Comparison of ENCODE assay signal across 1 cellular context in genomic region chr9:119368681-119369581, GRCh38.
TF ChIP-seq lines count a peak whose summit lies in the region.

A gene with protein sequence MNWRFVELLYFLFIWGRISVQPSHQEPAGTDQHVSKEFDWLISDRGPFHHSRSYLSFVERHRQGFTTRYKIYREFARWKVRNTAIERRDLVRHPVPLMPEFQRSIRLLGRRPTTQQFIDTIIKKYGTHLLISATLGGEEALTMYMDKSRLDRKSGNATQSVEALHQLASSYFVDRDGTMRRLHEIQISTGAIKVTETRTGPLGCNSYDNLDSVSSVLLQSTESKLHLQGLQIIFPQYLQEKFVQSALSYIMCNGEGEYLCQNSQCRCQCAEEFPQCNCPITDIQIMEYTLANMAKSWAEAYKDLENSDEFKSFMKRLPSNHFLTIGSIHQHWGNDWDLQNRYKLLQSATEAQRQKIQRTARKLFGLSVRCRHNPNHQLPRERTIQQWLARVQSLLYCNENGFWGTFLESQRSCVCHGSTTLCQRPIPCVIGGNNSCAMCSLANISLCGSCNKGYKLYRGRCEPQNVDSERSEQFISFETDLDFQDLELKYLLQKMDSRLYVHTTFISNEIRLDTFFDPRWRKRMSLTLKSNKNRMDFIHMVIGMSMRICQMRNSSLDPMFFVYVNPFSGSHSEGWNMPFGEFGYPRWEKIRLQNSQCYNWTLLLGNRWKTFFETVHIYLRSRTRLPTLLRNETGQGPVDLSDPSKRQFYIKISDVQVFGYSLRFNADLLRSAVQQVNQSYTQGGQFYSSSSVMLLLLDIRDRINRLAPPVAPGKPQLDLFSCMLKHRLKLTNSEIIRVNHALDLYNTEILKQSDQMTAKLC (minus strand): TSS chr9:119369435. CDS start chr9:119313355, 56,080 bp downstream.

TF ChIP-seq in HepG2, 621 proteins besides CTCF, POLR2A, EP300 and RAD21:
- TF ChIP-seq HNRNPH1 (optimal IDR thresholded peaks at IDR 0.05; ENCODE audit: low read depth, low read length) (no peak), ZBTB49 (CRISPR knock-in tag; IDR thresholded peaks at IDR 0.05; ENCODE audit: borderline replicate concordance) (no peak), MTF2 (CRISPR knock-in tag; IDR thresholded peaks at IDR 0.05; ENCODE audit: borderline replicate concordance) (no peak), ZFY (CRISPR knock-in tag; IDR thresholded peaks at IDR 0.05) (no peak), YEATS2 (CRISPR knock-in tag; IDR thresholded peaks at IDR 0.05; ENCODE audit: borderline replicate concordance) (no peak), SRF (IDR thresholded peaks at IDR 0.05; ENCODE audit: low read depth, low read length) (no peak), JUND (CRISPR knock-in tag; IDR thresholded peaks at IDR 0.05) (no peak)
- TF ChIP-seq, protein P1, sequence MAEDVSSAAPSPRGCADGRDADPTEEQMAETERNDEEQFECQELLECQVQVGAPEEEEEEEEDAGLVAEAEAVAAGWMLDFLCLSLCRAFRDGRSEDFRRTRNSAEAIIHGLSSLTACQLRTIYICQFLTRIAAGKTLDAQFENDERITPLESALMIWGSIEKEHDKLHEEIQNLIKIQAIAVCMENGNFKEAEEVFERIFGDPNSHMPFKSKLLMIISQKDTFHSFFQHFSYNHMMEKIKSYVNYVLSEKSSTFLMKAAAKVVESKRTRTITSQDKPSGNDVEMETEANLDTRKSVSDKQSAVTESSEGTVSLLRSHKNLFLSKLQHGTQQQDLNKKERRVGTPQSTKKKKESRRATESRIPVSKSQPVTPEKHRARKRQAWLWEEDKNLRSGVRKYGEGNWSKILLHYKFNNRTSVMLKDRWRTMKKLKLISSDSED (CRISPR knock-in tag; IDR thresholded peaks at IDR 0.05): no peak
- TF ChIP-seq, protein P2, sequence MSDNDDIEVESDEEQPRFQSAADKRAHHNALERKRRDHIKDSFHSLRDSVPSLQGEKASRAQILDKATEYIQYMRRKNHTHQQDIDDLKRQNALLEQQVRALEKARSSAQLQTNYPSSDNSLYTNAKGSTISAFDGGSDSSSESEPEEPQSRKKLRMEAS (IDR thresholded peaks at IDR 0.05): no peak
- TF ChIP-seq, protein P3, sequence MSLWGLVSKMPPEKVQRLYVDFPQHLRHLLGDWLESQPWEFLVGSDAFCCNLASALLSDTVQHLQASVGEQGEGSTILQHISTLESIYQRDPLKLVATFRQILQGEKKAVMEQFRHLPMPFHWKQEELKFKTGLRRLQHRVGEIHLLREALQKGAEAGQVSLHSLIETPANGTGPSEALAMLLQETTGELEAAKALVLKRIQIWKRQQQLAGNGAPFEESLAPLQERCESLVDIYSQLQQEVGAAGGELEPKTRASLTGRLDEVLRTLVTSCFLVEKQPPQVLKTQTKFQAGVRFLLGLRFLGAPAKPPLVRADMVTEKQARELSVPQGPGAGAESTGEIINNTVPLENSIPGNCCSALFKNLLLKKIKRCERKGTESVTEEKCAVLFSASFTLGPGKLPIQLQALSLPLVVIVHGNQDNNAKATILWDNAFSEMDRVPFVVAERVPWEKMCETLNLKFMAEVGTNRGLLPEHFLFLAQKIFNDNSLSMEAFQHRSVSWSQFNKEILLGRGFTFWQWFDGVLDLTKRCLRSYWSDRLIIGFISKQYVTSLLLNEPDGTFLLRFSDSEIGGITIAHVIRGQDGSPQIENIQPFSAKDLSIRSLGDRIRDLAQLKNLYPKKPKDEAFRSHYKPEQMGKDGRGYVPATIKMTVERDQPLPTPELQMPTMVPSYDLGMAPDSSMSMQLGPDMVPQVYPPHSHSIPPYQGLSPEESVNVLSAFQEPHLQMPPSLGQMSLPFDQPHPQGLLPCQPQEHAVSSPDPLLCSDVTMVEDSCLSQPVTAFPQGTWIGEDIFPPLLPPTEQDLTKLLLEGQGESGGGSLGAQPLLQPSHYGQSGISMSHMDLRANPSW (CRISPR knock-in tag; IDR thresholded peaks at IDR 0.05; ENCODE audit: borderline replicate concordance): no peak
